Comparison of ENCODE assay signal across 8 cellular contexts in genomic region chr9:10232-10631, GRCh38. TPM values are rescaled to one million over a fixed set of nuclear protein-coding genes. Genes with fewer than 3 reads are reported as not detected.
DNase-seq lines count a peak whose midpoint lies in the region; ATAC-seq and TF ChIP-seq lines count a peak whose summit lies in the region.
"Not testable (repeated sequence)": the region's sequence is repeated elsewhere in the genome, so short reads cannot be mapped to it uniquely, and the experiment has no call there.

No MANE protein-coding gene starts in this region.

- not testable (repeated sequence) for H2AFZ ChIP-seq in HCT116 (ENCODE audit: low read depth, low read length, poor library complexity, severe bottlenecking)

- TF ChIP-seq POLR2A in HCT116 (IDR thresholded peaks at IDR 0.05; ENCODE audit: borderline replicate concordance, extremely low read depth, insufficient read depth, insufficient read length) = not testable (repeated sequence)

- TF ChIP-seq CTCF in AG10803 (conservative IDR thresholded peaks at IDR 0.05; ENCODE audit: low read length); HCT116 (IDR thresholded peaks at IDR 0.05 in 2 of 3, conservative IDR thresholded peaks at IDR 0.05 in 1 of 3; ENCODE audit: borderline replicate concordance in 1 of 3, insufficient read depth in 1 of 3, low read depth in 2 of 3, low read length in 2 of 3); activated CD8-positive, alpha-beta T cell treated with anti-CD3 and anti-CD28 coated beads for 36 hours (IDR thresholded peaks at IDR 0.05); endodermal cell (conservative IDR thresholded peaks at IDR 0.05); lower lobe of right lung (IDR thresholded peaks at IDR 0.05); omental fat pad (IDR thresholded peaks at IDR 0.05): not testable (repeated sequence)

- not testable (repeated sequence) for H3K4me2 ChIP-seq in HCT116 (ENCODE audit: low read length)

- H4K20me1 ChIP-seq in HCT116 (ENCODE audit: insufficient read depth) = not testable (repeated sequence)

- intact Hi-C loops in HCT116 (cut with micrococcal nuclease); activated CD8-positive, alpha-beta T cell treated with anti-CD3 and anti-CD28 coated beads for 36 hours (cut with micrococcal nuclease); Right ventricle myocardium inferior (cut with DNase I); lower lobe of right lung (cut with DNase I): not testable (repeated sequence)

- not testable (repeated sequence) for H3K27ac Mint-ChIP-seq in activated CD8-positive, alpha-beta T cell treated with anti-CD3 and anti-CD28 coated beads for 36 hours; endodermal cell

- not testable (repeated sequence) for H3K4me1 Mint-ChIP-seq in activated CD8-positive, alpha-beta T cell treated with anti-CD3 and anti-CD28 coated beads for 36 hours (ENCODE audit: low read depth); endodermal cell

- not testable (repeated sequence) for H3K27me3 Mint-ChIP-seq in activated CD8-positive, alpha-beta T cell treated with anti-CD3 and anti-CD28 coated beads for 36 hours; endodermal cell (ENCODE audit: insufficient read depth)

- not testable (repeated sequence) for H3K27ac ChIP-seq in HCT116 (ENCODE audit: low read depth, low read length); endodermal cell (ENCODE audit: low read depth, low read length); lower lobe of right lung

- CTCF ChIA-PET in HCT116 (lab: Charles Lee); activated CD8-positive, alpha-beta T cell treated with anti-CD3 and anti-CD28 coated beads for 36 hours (lab: Charles Lee): not testable (repeated sequence)

- H3K9me3 ChIP-seq in HCT116 (ENCODE audit: control insufficient read depth in 1 of 2, insufficient read depth in 1 of 2, low read depth in 1 of 2, low read length in 2 of 2); endodermal cell (ENCODE audit: control insufficient read depth, low read length); lower lobe of right lung: not testable (repeated sequence)

- not testable (repeated sequence) for H3K4me3 Mint-ChIP-seq in activated CD8-positive, alpha-beta T cell treated with anti-CD3 and anti-CD28 coated beads for 36 hours; endodermal cell

- H3K36me3 ChIP-seq in HCT116 (ENCODE audit: control insufficient read depth in 1 of 2, insufficient read depth in 2 of 2, low read length in 2 of 2); endodermal cell (ENCODE audit: control insufficient read depth, insufficient read depth, low read length); lower lobe of right lung: not testable (repeated sequence)

- H3K27me3 ChIP-seq in HCT116 (ENCODE audit: insufficient read depth, low read length); endodermal cell (ENCODE audit: control insufficient read depth, insufficient read depth, low read length, poor library complexity, severe bottlenecking); lower lobe of right lung (ENCODE audit: low read depth): not testable (repeated sequence)

- ATAC-seq in HCT116 (peak; percentile 53), Right ventricle myocardium inferior (peak; percentile 26), lower lobe of right lung (peak; percentile 19 to 39), omental fat pad (ENCODE audit: low FRiP score) (peak; percentile 37)
- ATAC-seq in activated CD8-positive, alpha-beta T cell treated with anti-CD3 and anti-CD28 coated beads for 36 hours = peak; percentile 27

- not testable (repeated sequence) for BruUV-seq in HCT116 (replicated peaks; lab: Mats Ljungman, UMichigan)

- H3K4me3 ChIP-seq in AG10803 (ENCODE audit: low read length) = peak overlapping the region; percentile 45; the same call in 1 of the 2 replicates
- not testable (repeated sequence) for H3K4me3 ChIP-seq in HCT116 (replicated peaks in 1 of 2; ENCODE audit: low read depth in 1 of 2, low read length in 2 of 2); endodermal cell (ENCODE audit: low read length); lower lobe of right lung

- not testable (repeated sequence) for H3K9me3 Mint-ChIP-seq in activated CD8-positive, alpha-beta T cell treated with anti-CD3 and anti-CD28 coated beads for 36 hours; endodermal cell

- RAD21 ChIA-PET in HCT116 (lab: Charles Lee; ENCODE audit: low non-redundant PET in 1 of 2, low total read pairs in 2 of 2, uncharacterized antibody in 2 of 2, unreplicated experiment in 2 of 2) = not testable (repeated sequence)

- POLR2A ChIA-PET in HCT116 (lab: Charles Lee); activated CD8-positive, alpha-beta T cell treated with anti-CD3 and anti-CD28 coated beads for 36 hours (lab: Charles Lee): not testable (repeated sequence)

- not testable (repeated sequence) for H3K36me3 Mint-ChIP-seq in activated CD8-positive, alpha-beta T cell treated with anti-CD3 and anti-CD28 coated beads for 36 hours (ENCODE audit: low read depth); endodermal cell (ENCODE audit: low read depth)

- peak; percentile 3 for DNase-seq in AG10803 (ENCODE audit: low read depth)
- not testable (repeated sequence) for DNase-seq in HCT116 (ENCODE audit: low read depth, low spot score); activated CD8-positive, alpha-beta T cell treated with anti-CD3 and anti-CD28 coated beads for 36 hours; Right ventricle myocardium inferior (ENCODE audit: missing footprints); lower lobe of right lung; omental fat pad (ENCODE audit: low spot score)
- DNase-seq in NCI-H226 = peak; percentile 1
- peak; percentile 43 for DNase-seq in endodermal cell

- WGBS in endodermal cell (ENCODE audit: insufficient coverage in 1 of 2, insufficient read length in 1 of 2), 2 experiments = 75 to 86% methylated on average over 1 of the region's 14 CpGs

- not testable (repeated sequence) for H3K9me2 ChIP-seq in HCT116 (ENCODE audit: insufficient read depth)

- not testable (repeated sequence) for TF ChIP-seq RAD21 in HCT116 (IDR thresholded peaks at IDR 0.05; ENCODE audit: low read depth)

- not testable (repeated sequence) for H3K79me2 ChIP-seq in HCT116 (ENCODE audit: insufficient read depth, low read length)

- not testable (repeated sequence) for H3K4me1 ChIP-seq in HCT116 (ENCODE audit: control insufficient read depth in 1 of 2, insufficient read depth in 2 of 2, low read length in 2 of 2); endodermal cell (ENCODE audit: control insufficient read depth, insufficient read depth, low read length); lower lobe of right lung

- H3K9ac ChIP-seq in HCT116 (ENCODE audit: low read length); endodermal cell (ENCODE audit: extremely low read depth, low read length, poor library complexity, severe bottlenecking): not testable (repeated sequence)

RNA-seq across cellular contexts. Expression of gene WASHC1, which starts 19.0 kb away (rescaled TPM):
- total RNA-seq in HCT116 (2021; ENCODE audit: unreplicated experiment) = 29.6 TPM
- polyA plus RNA-seq in HCT116 (2012) = 24.7 and 25.5 TPM in 2 replicates
- 10 to 100 TPM; 18.0 to 20.3 TPM for total RNA-seq in activated CD8-positive, alpha-beta T cell treated with anti-CD3 and anti-CD28 coated beads for 36 hours
- 10 to 100 TPM; 21.4 to 23.4 TPM for total RNA-seq in endodermal cell
- polyA plus RNA-seq in endodermal cell (2013, experiment 1 of 2) = 23.5 TPM
- polyA plus RNA-seq in endodermal cell (2013, experiment 2 of 2) = 21.1 TPM
- total RNA-seq in Right ventricle myocardium inferior = 13.4 TPM
- 25.1 TPM for total RNA-seq in lower lobe of right lung
- 10 to 100 TPM in 1 of 4 donors, 1 to 10 TPM in 3; 3.2 to 12.6 (median 4.5) TPM for total RNA-seq in omental fat pad
